In genomic region chr6:49462927-49463611, GRCh38 we compare ENCODE assay signal across 1 cellular context.
TF ChIP-seq lines count a peak whose summit lies in the region.

TSS of gene CENPQ (plus strand) at chr6:49463370. CDS start at chr6:49470177, 6,807 bp downstream.
TSS of gene MMUT (minus strand) at chr6:49463253. CDS start at chr6:49459466, 3,787 bp downstream.

TF ChIP-seq in HepG2, 621 proteins besides CTCF, POLR2A, EP300 and RAD21 (continued from another document and continues in another):
- TF ChIP-seq UBTF (CRISPR knock-in tag; IDR thresholded peaks at IDR 0.05): peak; percentile 63
- TF ChIP-seq ZNF570 (CRISPR knock-in tag; IDR thresholded peaks at IDR 0.05; ENCODE audit: borderline replicate concordance): 0 out of 2 replicates have a peak, but pooled peaks have one; percentile 68
- peak; percentile 74; the same call in 1 of the 2 replicates for TF ChIP-seq RXRB (CRISPR knock-in tag; IDR thresholded peaks at IDR 0.05; ENCODE audit: borderline replicate concordance)
- no peak for TF ChIP-seq CSRNP2 (CRISPR knock-in tag; conservative IDR thresholded peaks at IDR 0.05; ENCODE audit: low read depth)
- TF ChIP-seq ZSCAN20 (CRISPR knock-in tag; IDR thresholded peaks at IDR 0.05; ENCODE audit: borderline replicate concordance): no peak
- 0 out of 2 replicates have a peak, but pooled peaks have one; percentile 33 for TF ChIP-seq ZNF746 (CRISPR knock-in tag; IDR thresholded peaks at IDR 0.05)
- TF ChIP-seq TERF1 (CRISPR knock-in tag; IDR thresholded peaks at IDR 0.05): no peak
- TF ChIP-seq ZFP41 (CRISPR knock-in tag; IDR thresholded peaks at IDR 0.05; ENCODE audit: borderline replicate concordance): peak; percentile 47; the same call in 1 of the 2 replicates
- no peak for TF ChIP-seq ZNF496 (CRISPR knock-in tag; IDR thresholded peaks at IDR 0.05; ENCODE audit: insufficient replicate concordance)
- no peak for TF ChIP-seq ZNF235 (CRISPR knock-in tag; IDR thresholded peaks at IDR 0.05; ENCODE audit: borderline replicate concordance)
- peak; percentile 100 for TF ChIP-seq ARID4A (CRISPR knock-in tag; IDR thresholded peaks at IDR 0.05; ENCODE audit: borderline replicate concordance)
- peak; percentile 90 for TF ChIP-seq POLR2AphosphoS5 (IDR thresholded peaks at IDR 0.05; ENCODE audit: low read depth, low read length)
- TF ChIP-seq SKIL (CRISPR knock-in tag; IDR thresholded peaks at IDR 0.05; ENCODE audit: borderline replicate concordance): no peak
- TF ChIP-seq LRRFIP1 (CRISPR knock-in tag; conservative IDR thresholded peaks at IDR 0.05): no peak
- peak; percentile 99 for TF ChIP-seq HOXA3 (CRISPR knock-in tag; IDR thresholded peaks at IDR 0.05)
- peak; percentile 78 for TF ChIP-seq ESRRA (CRISPR knock-in tag; IDR thresholded peaks at IDR 0.05; ENCODE audit: low read depth)
- no peak for TF ChIP-seq KDM6A (CRISPR knock-in tag; IDR thresholded peaks at IDR 0.05; ENCODE audit: low read depth)
- TF ChIP-seq ZNF18 (CRISPR knock-in tag; IDR thresholded peaks at IDR 0.05; ENCODE audit: insufficient replicate concordance): no peak
- no peak for TF ChIP-seq ZBTB1 (CRISPR knock-in tag; IDR thresholded peaks at IDR 0.05; ENCODE audit: borderline replicate concordance)
- peak; percentile 99 for TF ChIP-seq GTF3A (CRISPR knock-in tag; conservative IDR thresholded peaks at IDR 0.05)
- TF ChIP-seq NR2F6 (IDR thresholded peaks at IDR 0.05): 0 out of 2 replicates have a peak, but pooled peaks have one; percentile 8
- peak; percentile 55; the same call in 1 of the 2 replicates for TF ChIP-seq NR2F6 (CRISPR knock-in tag; IDR thresholded peaks at IDR 0.05)
- no peak for TF ChIP-seq RFX1 (IDR thresholded peaks at IDR 0.05)
- TF ChIP-seq CHD2 (IDR thresholded peaks at IDR 0.05; ENCODE audit: low read depth, low read length): no peak
- TF ChIP-seq ZNF878 (CRISPR knock-in tag; IDR thresholded peaks at IDR 0.05): no peak; the same call in none of the 2 replicates
- peak; percentile 76 for TF ChIP-seq ZNF619 (CRISPR knock-in tag; IDR thresholded peaks at IDR 0.05)
- TF ChIP-seq ZNF749 (CRISPR knock-in tag; IDR thresholded peaks at IDR 0.05; ENCODE audit: borderline replicate concordance): peak; percentile 50; the same call in 1 of the 2 replicates
- peak; percentile 42; the same call in 1 of the 2 replicates for TF ChIP-seq ZNF224 (CRISPR knock-in tag; IDR thresholded peaks at IDR 0.05)
- no peak for TF ChIP-seq MTF1 (CRISPR knock-in tag; IDR thresholded peaks at IDR 0.05)
- no peak for TF ChIP-seq USF2 (IDR thresholded peaks at IDR 0.05; ENCODE audit: low read depth, low read length)
- no peak for TF ChIP-seq USF2 (CRISPR knock-in tag; IDR thresholded peaks at IDR 0.05; ENCODE audit: borderline replicate concordance)
- no peak for TF ChIP-seq NFIC (IDR thresholded peaks at IDR 0.05; ENCODE audit: low read length)
- no peak for TF ChIP-seq ZNF17 (CRISPR knock-in tag; IDR thresholded peaks at IDR 0.05)
- TF ChIP-seq ZNF260 (CRISPR knock-in tag; IDR thresholded peaks at IDR 0.05; ENCODE audit: borderline replicate concordance, low read depth): no peak
- TF ChIP-seq ZNF510 (CRISPR knock-in tag; IDR thresholded peaks at IDR 0.05; ENCODE audit: low read depth): peak; percentile 82; the same call in 1 of the 2 replicates
